Comparison of ENCODE assay signal across 15 cellular contexts in the genomic region with DNA sequence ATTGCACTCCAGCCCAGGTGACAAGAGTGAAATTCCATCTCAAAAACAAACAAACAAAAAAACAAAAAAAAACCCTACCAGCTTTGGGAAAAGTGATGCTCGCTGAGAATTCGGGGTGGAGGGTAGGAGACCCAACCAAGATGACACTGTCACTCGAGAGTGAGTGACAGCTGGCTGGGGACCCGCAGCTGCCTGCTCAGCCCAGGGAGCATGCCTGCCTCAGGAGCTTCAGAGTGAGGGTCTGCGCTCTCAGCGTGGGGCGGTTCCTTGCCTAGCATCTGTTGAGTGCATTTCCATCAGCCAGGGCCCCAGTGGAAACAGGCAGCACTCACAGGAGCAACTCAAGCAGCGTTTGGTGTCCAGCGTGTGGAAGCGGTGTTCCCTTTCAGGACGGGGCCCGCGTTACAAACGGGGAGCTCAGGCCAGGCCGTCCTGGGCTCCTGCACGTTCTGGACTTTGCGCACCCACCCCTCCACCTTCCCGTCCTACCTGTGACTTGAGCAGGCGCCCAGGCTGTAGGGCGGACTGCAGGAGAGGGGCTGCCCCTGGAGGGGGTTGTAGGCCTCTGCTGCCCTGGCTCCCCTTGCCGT. TPM values are rescaled to one million over a fixed set of nuclear protein-coding genes. Genes with fewer than 3 reads are reported as not detected.
A peak's percentile ranks its signal among the peaks of the same experiment; 100 is the strongest.
DNase-seq lines count a peak whose midpoint lies in the region; ATAC-seq, FAIRE-seq and TF ChIP-seq lines count a peak whose summit lies in the region.
"Had no signal": no experiment of that assay in that cellular context is flagged by ENCODE, and none has a peak within 500 bp of the region (broad histone marks: within the 10 kb centered on the region; RNA-seq: fewer than 3 reads in every experiment).

No MANE protein-coding gene starts in this region.

- peak overlapping the region in 1 of 2 experiments; percentile 97; a peak in 1 of 6 replicates for H3K27ac ChIP-seq in A549
- H3K27ac ChIP-seq in GM12878 (ENCODE audit: control insufficient read depth, insufficient read depth) = no peak overlapping the region
- H3K27ac ChIP-seq in neuronal stem cell (replicated peaks; ENCODE audit: low read length) = no peak overlapping the region
- H3K27ac ChIP-seq: HL-60 had no signal

- TF ChIP-seq RAD21 in A549 (conservative IDR thresholded peaks at IDR 0.05 in 1 of 2, IDR thresholded peaks at IDR 0.05 in 1 of 2) = no peak
- no peak for TF ChIP-seq RAD21 in GM12878 (IDR thresholded peaks at IDR 0.05; ENCODE audit: insufficient read depth, low read depth, low read length)

- 92% methylated on average over 21 of the region's 21 CpGs for WGBS in A549 (ENCODE audit: missing lambda C conversion rate)
- 82% methylated on average over 19 of the region's 21 CpGs for WGBS in GM12878 (ENCODE audit: insufficient coverage, insufficient replicate concordance, low lambda C conversion rate, missing lambda C conversion rate)
- no CpG with 5 or more reads among the region's 21 CpGs for WGBS in neuronal stem cell (ENCODE audit: extremely low coverage in 2 of 2, insufficient read length in 2 of 2, insufficient replicate concordance in 1 of 2), 2 donors

- RAD21 ChIA-PET in GM12878 (lab: Charles Lee; ENCODE audit: unreplicated experiment) = no interaction called here

- H4K8ac ChIP-seq in neuronal stem cell (ENCODE audit: low read depth, low read length) = peak overlapping the region; percentile 17

- H3K27me3 ChIP-seq in GM12878 (replicated peaks in 1 of 2; ENCODE audit: control insufficient read depth in 2 of 2, insufficient read depth in 2 of 2, low read length in 1 of 2) (no peaks in the 10 kb centered on the region), neuronal stem cell (ENCODE audit: control insufficient read depth in 3 of 3, insufficient read depth in 3 of 3, low read depth in 1 of 3, low read length in 3 of 3) (no peaks in the 10 kb centered on the region), Caco-2 (replicated peaks; ENCODE audit: control insufficient read depth, insufficient read depth, low read length) (no peaks in the 10 kb centered on the region)

- H3K4me2 ChIP-seq in A549 (no peak overlapping the region), GM12878 (ENCODE audit: control insufficient read depth, insufficient read depth) (no peak overlapping the region), neuronal stem cell (ENCODE audit: insufficient read depth, low read length, poor library complexity, severe bottlenecking) (no peak overlapping the region)
- H3K4me2 ChIP-seq: GM23338 had no signal

- no peaks in the 10 kb centered on the region for H4K20me1 ChIP-seq in GM12878 (ENCODE audit: control insufficient read depth, insufficient read depth)

- H3K4ac ChIP-seq in neuronal stem cell (ENCODE audit: low read length) = no peak overlapping the region

- H2BK5ac ChIP-seq in neuronal stem cell (ENCODE audit: low read length) = peak overlapping the region; percentile 66

- H3K4me3 ChIP-seq in A549 (no peak overlapping the region), GM12878 (no peak overlapping the region), neuronal stem cell (ENCODE audit: low read length in 2 of 2) (no peak overlapping the region), Caco-2 (ENCODE audit: low read depth, low read length) (no peak overlapping the region)
- H3K4me3 ChIP-seq: GM23338 had no signal

- no peak overlapping the region for H2BK15ac ChIP-seq in neuronal stem cell (ENCODE audit: low read length)

- peaks cover 33% of the 10 kb centered on the region for H3K4me1 Mint-ChIP-seq in CD14-positive monocyte
- H3K4me1 Mint-ChIP-seq in Caco-2 (ENCODE audit: low read depth, unreplicated experiment) = peaks cover 20% of the 10 kb centered on the region

- H3K4me3 Mint-ChIP-seq in CD14-positive monocyte (no peak overlapping the region), Caco-2 (ENCODE audit: unreplicated experiment) (no peak overlapping the region)
- H3K4me3 Mint-ChIP-seq: B cell, GM23338 had no signal

- H2AK5ac ChIP-seq in neuronal stem cell (ENCODE audit: low read depth, low read length) = peak overlapping the region; percentile 81

- TF ChIP-seq EP300 in A549 (IDR thresholded peaks at IDR 0.05) (no peak), GM12878 (IDR thresholded peaks at IDR 0.05; ENCODE audit: borderline replicate concordance in 1 of 2, control insufficient read depth in 1 of 2, low read depth in 2 of 2, low read length in 2 of 2) (no peak)

- TF ChIP-seq CTCF in A549 (IDR thresholded peaks at IDR 0.05) = no peak
- TF ChIP-seq CTCF in CD14-positive monocyte (IDR thresholded peaks at IDR 0.05) = no peak
- no peak for TF ChIP-seq CTCF in GM12878 (IDR thresholded peaks at IDR 0.05 in 2 of 3, conservative IDR thresholded peaks at IDR 0.05 in 1 of 3; ENCODE audit: control insufficient read depth in 2 of 3, extremely low read depth in 1 of 3, insufficient read depth in 1 of 3, low read depth in 3 of 3, low read length in 3 of 3)
- no peak for TF ChIP-seq CTCF in Caco-2 (IDR thresholded peaks at IDR 0.05; ENCODE audit: insufficient read depth in 1 of 2, low read depth in 1 of 2, low read length in 1 of 2, severe bottlenecking in 1 of 2, unreplicated experiment in 1 of 2)

- H3K79me2 ChIP-seq in GM12878 (ENCODE audit: control insufficient read depth, insufficient read depth, low read length) = peaks cover under 1% of the 10 kb centered on the region

- H2BK12ac ChIP-seq in neuronal stem cell (ENCODE audit: low read length) = peak overlapping the region; percentile 90

- H3K9me3 Mint-ChIP-seq in CD14-positive monocyte (peaks cover 5 to 16% (median 9%) of the 10 kb centered on the region in 7 donors), Caco-2 (ENCODE audit: unreplicated experiment) (no peaks in the 10 kb centered on the region)
- H3K9me3 Mint-ChIP-seq: GM23338 had no signal

- CTCF ChIA-PET in A549 (lab: Yijun Ruan, JAX) = interaction anchor here (0.9 kb wide), 1 partner anchor 205 kb away, joined by 3 read pairs; no protein-coding TSS in a partner anchor
- CTCF ChIA-PET in GM12878 (lab: Yijun Ruan, JAX) = interaction anchor here (1.1 kb wide), 1 partner anchor 12 kb away, joined by 6 read pairs; no protein-coding TSS in a partner anchor
- CTCF ChIA-PET in Caco-2 (lab: Charles Lee) = no interaction called here

- no peak for DNase-seq in A549 (ENCODE audit: low read depth in 1 of 2, low spot score in 1 of 2)
- DNase-seq in CD14-positive monocyte (ENCODE audit: low spot score) = peak; percentile 33
- DNase-seq in GM12878 (ENCODE audit: low read depth, low spot score) = no peak
- DNase-seq in neuronal stem cell (ENCODE audit: low spot score) = no peak
- no peak for DNase-seq in Caco-2
- no peak for DNase-seq in COLO668 (lab: John Stamatoyannopoulos, UW; ENCODE audit: unreplicated experiment)
- DNase-seq: DMS79, HCEC 1CT, Kasumi-1, KBM-7 had no signal

- 0 out of 2 replicates have a peak, but pooled peaks have one; percentile 7 for TF ChIP-seq POLR2A in A549 (IDR thresholded peaks at IDR 0.05; ENCODE audit: low read length)
- peak; percentile 27; the same call in 1 of the 2 replicates for TF ChIP-seq POLR2A in GM12878 (IDR thresholded peaks at IDR 0.05; ENCODE audit: low read depth, low read length)

- in situ Hi-C loops in GM12878 (cut with MboI) = no loop called here

- SMC1A ChIA-PET in GM12878 (lab: Charles Lee; ENCODE audit: uncharacterized antibody, unreplicated experiment) = no interaction called here

- H3K9me3 ChIP-seq in A549 (no peaks in the 10 kb centered on the region), GM12878 (replicated peaks; ENCODE audit: control insufficient read depth, insufficient read depth, low read length) (peaks cover 2% of the 10 kb centered on the region; the same call in 1 of the 3 replicates), neuronal stem cell (replicated peaks in 1 of 2; ENCODE audit: control insufficient read depth in 2 of 2, insufficient read depth in 1 of 2, low read depth in 1 of 2, low read length in 2 of 2) (peaks cover 0 to 2% of the 10 kb centered on the region in 2 donors), Caco-2 (no peaks in the 10 kb centered on the region)

- peak overlapping the region; percentile 38 for H3K14ac ChIP-seq in neuronal stem cell (ENCODE audit: low read length)

- H3K18ac ChIP-seq in neuronal stem cell (ENCODE audit: low read length) = peak overlapping the region; percentile 85

- peaks cover 43% of the 10 kb centered on the region for H3K4me1 ChIP-seq in A549
- peaks cover under 1% of the 10 kb centered on the region for H3K4me1 ChIP-seq in GM12878 (ENCODE audit: control insufficient read depth, insufficient read depth, low read length)
- H3K4me1 ChIP-seq in neuronal stem cell (ENCODE audit: control insufficient read depth in 2 of 2, insufficient read depth in 1 of 2, low read depth in 1 of 2, low read length in 2 of 2) = peaks cover 18 to 25% of the 10 kb centered on the region in 2 donors
- H3K4me1 ChIP-seq in Caco-2 = peaks cover 25% of the 10 kb centered on the region

- H3K23ac ChIP-seq in neuronal stem cell (ENCODE audit: low read depth, low read length, poor library complexity) = peak overlapping the region; percentile 98

- no peak overlapping the region for H3K9ac ChIP-seq in GM12878 (ENCODE audit: control insufficient read depth, insufficient read depth, low read length)
- H3K9ac ChIP-seq in neuronal stem cell (ENCODE audit: low read depth, low read length, poor library complexity) = no peak overlapping the region

- BruUV-seq in GM12878 (replicated peaks; lab: Mats Ljungman, UMichigan) = no TSS peak
- BruUV-seq in Caco-2 (replicated peaks; lab: Mats Ljungman, UMichigan) = no TSS peak

- peaks cover 4% of the 10 kb centered on the region for H3K79me1 ChIP-seq in neuronal stem cell (ENCODE audit: low read depth, low read length)

- H2BK120ac ChIP-seq in neuronal stem cell (ENCODE audit: low read depth, low read length) = no peak overlapping the region

- H3K27me3 Mint-ChIP-seq in CD14-positive monocyte (ENCODE audit: low read depth in 3 of 3) = peaks cover 2 to 5% (median 5%) of the 10 kb centered on the region in 3 donors
- H3K27me3 Mint-ChIP-seq in Caco-2 (ENCODE audit: insufficient read depth, unreplicated experiment) = no peaks in the 10 kb centered on the region

- ATAC-seq in A549 = no peak
- ATAC-seq in GM12878 = no peak
- ATAC-seq in GM19395 (IDR thresholded peaks at IDR 0.05; ENCODE audit: unreplicated experiment) = no peak
- ATAC-seq: GM23338 had no signal

- no peak for FAIRE-seq in A549 (lab: Jason Lieb, UNC)
- FAIRE-seq in GM12878 (lab: Jason Lieb, UNC) = no peak
- FAIRE-seq: GM12891 had no signal

- H2AFZ ChIP-seq in GM12878 (ENCODE audit: control insufficient read depth, low read depth, low read length) (no peak overlapping the region), neuronal stem cell (ENCODE audit: low read length) (no peak overlapping the region)
- H2AFZ ChIP-seq: GM23338 had no signal

- H3K27ac Mint-ChIP-seq in CD14-positive monocyte (peak overlapping the region in 1 of 7 donors; percentile 63), Caco-2 (ENCODE audit: unreplicated experiment) (no peak overlapping the region)
- H3K27ac Mint-ChIP-seq: B cell had no signal

- H4K91ac ChIP-seq in neuronal stem cell (ENCODE audit: low read depth, low read length, poor library complexity) = no peak overlapping the region

- POLR2A ChIA-PET in A549 (lab: Yijun Ruan, JAX) = no interaction called here
- POLR2A ChIA-PET in GM12878 (lab: Charles Lee) = no interaction called here
- POLR2A ChIA-PET in Caco-2 (lab: Charles Lee) = no interaction called here

- intact Hi-C loops in CD14-positive monocyte (cut with micrococcal nuclease) (no loop called here), GM12878 (cut with micrococcal nuclease; ENCODE audit: unreplicated experiment) (no loop called here), Caco-2 (cut with micrococcal nuclease; ENCODE audit: unreplicated experiment) (no loop called here)

- H3K36me3 ChIP-seq in GM12878 (ENCODE audit: control insufficient read depth in 2 of 2, insufficient read depth in 2 of 2, low read length in 1 of 2) (peaks cover 2 to 5% of the 10 kb centered on the region in 2 experiments; a peak in 2 of 4 replicates), neuronal stem cell (replicated peaks in 1 of 2; ENCODE audit: control insufficient read depth in 2 of 2, insufficient read depth in 2 of 2, low read length in 2 of 2) (peaks cover 16 to 23% of the 10 kb centered on the region in 2 donors), Caco-2 (ENCODE audit: control insufficient read depth, insufficient read depth, low read length) (peaks cover 2% of the 10 kb centered on the region)

- H3K36me3 Mint-ChIP-seq in CD14-positive monocyte (peaks cover 29% of the 10 kb centered on the region in 2 donors), Caco-2 (ENCODE audit: insufficient read depth, unreplicated experiment) (peaks cover 78% of the 10 kb centered on the region)

RNA-seq across cellular contexts. Expression of a gene that starts 5.9 kb away (rescaled TPM):
- polyA plus RNA-seq in A549 (2011; rRNA removed) (42.9 and 51.5 TPM in 2 replicates), A549 (2017; fragmentation: RNase III; extraction: RNeasy Plus Mini Kit Qiagen cat#74134 plus additional on column Dnase treatment) (94.1 to 102 TPM (median 101 TPM) in 3 replicates), CD14-positive monocyte (100 to 1,000 TPM; 115 to 120 TPM), GM12878 (2011; rRNA removed) (43.3 and 45.6 TPM in 2 replicates), GM12878 (2014; fragmentation: Illumina TruSeq; extraction: Trizol) (30.1 and 53.5 TPM in 2 replicates), GM12878 (2014; fragmentation: Nextera tagmentation; extraction: Ambion mirVana) (10 to 100 TPM; 12.5 to 20.2 TPM), GM12878 (2014; rRNA removed) (51.8 and 68.2 TPM in 2 replicates), GM12878 (2016; fragmentation: Nextera tagmentation; extraction: Ambion mirVana) (10 to 100 TPM; 82.3 to 82.7 TPM)
- 90.6 and 103 TPM in 2 replicates for polyA plus RNA-seq in A549 (2012; cell fraction: cytosol; rRNA removed)
- 29.1 and 41.0 TPM in 2 replicates for polyA plus RNA-seq in A549 (2012; cell fraction: nucleus; rRNA removed)
- 16.5 and 23.7 TPM in 2 replicates for polyA minus RNA-seq in A549 (2011; rRNA and poly(A)+ RNA removed)
- 9.7 and 10.0 TPM in 2 replicates for total RNA-seq in GM12878 (2013; cell fraction: nucleolus; rRNA removed)
- total RNA-seq in GM12878 (2014; rRNA removed) (18.6 and 25.9 TPM in 2 replicates), GM12878 (2014; rRNA removed; fragmentation: Illumina TruSeq; extraction: Trizol) (20.4 and 20.6 TPM in 2 replicates), GM12878 (2021) (38.3 and 39.5 TPM in 2 replicates), Caco-2 (2022) (49.9 and 50.0 TPM in 2 replicates)
- 42.8 TPM for polyA plus RNA-seq in GM12878 (2011; ENCODE audit: low read depth)
- 75.9 and 87.5 TPM in 2 replicates for polyA plus RNA-seq in GM12878 (2011; cell fraction: cytosol; rRNA removed)
- 33.9 and 42.2 TPM in 2 replicates for polyA plus RNA-seq in GM12878 (2011; cell fraction: nucleus; rRNA removed)
- 56.7 and 57.9 TPM in 2 replicates for polyA plus RNA-seq in GM12878 (2012)
- 31.5 and 36.7 TPM in 2 replicates for polyA minus RNA-seq in GM12878 (2011; rRNA and poly(A)+ RNA removed)
- 7.4 and 11.2 TPM in 2 replicates for polyA minus RNA-seq in GM12878 (2011; cell fraction: cytosol; rRNA and poly(A)+ RNA removed)
- 9.4 and 9.8 TPM in 2 replicates for polyA minus RNA-seq in GM12878 (2011; cell fraction: nucleus; rRNA and poly(A)+ RNA removed)
- polyA plus RNA-seq in neuronal stem cell (2013, experiment 1 of 2) = 86.0 TPM
- 88.8 TPM for polyA plus RNA-seq in neuronal stem cell (2013, experiment 2 of 2)

RNA-seq across cellular contexts. Expression of a gene that starts 19.2 kb away (rescaled TPM):
- 15.4 and 16.8 TPM in 2 replicates for polyA plus RNA-seq in A549 (2011; rRNA removed)
- polyA plus RNA-seq in A549 (2012; cell fraction: cytosol; rRNA removed) = 21.1 and 22.1 TPM in 2 replicates
- polyA plus RNA-seq in A549 (2012; cell fraction: nucleus; rRNA removed) = 36.0 and 38.9 TPM in 2 replicates
- polyA plus RNA-seq in A549 (2017; fragmentation: RNase III; extraction: RNeasy Plus Mini Kit Qiagen cat#74134 plus additional on column Dnase treatment) = 26.3 to 29.5 TPM (median 28.2 TPM) in 3 replicates
- polyA minus RNA-seq in A549 (2011; rRNA and poly(A)+ RNA removed) = 14.5 and 16.5 TPM in 2 replicates
- 1 to 10 TPM; 2.7 to 4.6 TPM for polyA plus RNA-seq in CD14-positive monocyte
- 118 and 141 TPM in 2 replicates for total RNA-seq in GM12878 (2013; cell fraction: nucleolus; rRNA removed)
- total RNA-seq in GM12878 (2014; rRNA removed) = 32.5 and 40.9 TPM in 2 replicates
- 22.3 and 23.8 TPM in 2 replicates for total RNA-seq in GM12878 (2014; rRNA removed; fragmentation: Illumina TruSeq; extraction: Trizol)
- total RNA-seq in GM12878 (2021) = 58.7 and 65.3 TPM in 2 replicates
- 12.8 TPM for polyA plus RNA-seq in GM12878 (2011; ENCODE audit: low read depth)
- 21.8 and 26.0 TPM in 2 replicates for polyA plus RNA-seq in GM12878 (2011; rRNA removed)
- polyA plus RNA-seq in GM12878 (2011; cell fraction: cytosol; rRNA removed) = 24.5 and 28.0 TPM in 2 replicates
- 94.1 and 106 TPM in 2 replicates for polyA plus RNA-seq in GM12878 (2011; cell fraction: nucleus; rRNA removed)
- polyA plus RNA-seq in GM12878 (2012) = 24.5 and 28.7 TPM in 2 replicates
- polyA plus RNA-seq in GM12878 (2014; fragmentation: Illumina TruSeq; extraction: Trizol) = 27.4 and 48.9 TPM in 2 replicates
- 1 to 10 TPM in 1 of 2 experiments, under 1 TPM in 1; 0.34 to 4.3 TPM for polyA plus RNA-seq in GM12878 (2014; fragmentation: Nextera tagmentation; extraction: Ambion mirVana)
- 29.3 and 33.8 TPM in 2 replicates for polyA plus RNA-seq in GM12878 (2014; rRNA removed)
- polyA plus RNA-seq in GM12878 (2016; fragmentation: Nextera tagmentation; extraction: Ambion mirVana) = 10 to 100 TPM; 56.1 to 70.8 TPM
- polyA minus RNA-seq in GM12878 (2011; rRNA and poly(A)+ RNA removed) = 18.4 and 26.8 TPM in 2 replicates
- 8.8 and 11.2 TPM in 2 replicates for polyA minus RNA-seq in GM12878 (2011; cell fraction: cytosol; rRNA and poly(A)+ RNA removed)
- polyA minus RNA-seq in GM12878 (2011; cell fraction: nucleus; rRNA and poly(A)+ RNA removed) = 38.6 and 59.0 TPM in 2 replicates
- 18.5 TPM for polyA plus RNA-seq in neuronal stem cell (2013, experiment 1 of 2)
- 19.3 TPM for polyA plus RNA-seq in neuronal stem cell (2013, experiment 2 of 2)
- total RNA-seq in Caco-2 (2022) = 51.6 and 52.8 TPM in 2 replicates

RNA-seq across cellular contexts. Expression of a gene that starts 51.2 kb away (rescaled TPM):
- 252 and 292 TPM in 2 replicates for polyA plus RNA-seq in A549 (2011; rRNA removed)
- polyA plus RNA-seq in A549 (2012; cell fraction: cytosol; rRNA removed) = 331 and 370 TPM in 2 replicates
- 322 and 326 TPM in 2 replicates for polyA plus RNA-seq in A549 (2012; cell fraction: nucleus; rRNA removed)
- 189 to 220 TPM (median 214 TPM) in 3 replicates for polyA plus RNA-seq in A549 (2017; fragmentation: RNase III; extraction: RNeasy Plus Mini Kit Qiagen cat#74134 plus additional on column Dnase treatment)
- 336 and 363 TPM in 2 replicates for polyA minus RNA-seq in A549 (2011; rRNA and poly(A)+ RNA removed)
- polyA plus RNA-seq in CD14-positive monocyte = 100 to 1,000 TPM; 210 to 214 TPM
- total RNA-seq in GM12878 (2013; cell fraction: nucleolus; rRNA removed) = 96.3 and 106 TPM in 2 replicates
- 45.0 and 59.7 TPM in 2 replicates for total RNA-seq in GM12878 (2014; rRNA removed)
- 41.3 and 45.8 TPM in 2 replicates for total RNA-seq in GM12878 (2014; rRNA removed; fragmentation: Illumina TruSeq; extraction: Trizol)
- total RNA-seq in GM12878 (2021) = 107 and 111 TPM in 2 replicates
- polyA plus RNA-seq in GM12878 (2011; ENCODE audit: low read depth) = 45.1 TPM
- polyA plus RNA-seq in GM12878 (2011; rRNA removed) = 103 and 141 TPM in 2 replicates
- polyA plus RNA-seq in GM12878 (2011; cell fraction: cytosol; rRNA removed) = 143 and 158 TPM in 2 replicates
- polyA plus RNA-seq in GM12878 (2011; cell fraction: nucleus; rRNA removed) = 133 and 137 TPM in 2 replicates
- polyA plus RNA-seq in GM12878 (2012) = 65.0 and 92.7 TPM in 2 replicates
- polyA plus RNA-seq in GM12878 (2014; fragmentation: Illumina TruSeq; extraction: Trizol) = 24.3 and 53.1 TPM in 2 replicates
- 10 to 100 TPM in 1 of 2 experiments, 1 to 10 TPM in 1; 3.7 to 11.4 TPM for polyA plus RNA-seq in GM12878 (2014; fragmentation: Nextera tagmentation; extraction: Ambion mirVana)
- polyA plus RNA-seq in GM12878 (2014; rRNA removed) = 66.9 and 83.4 TPM in 2 replicates
- polyA plus RNA-seq in GM12878 (2016; fragmentation: Nextera tagmentation; extraction: Ambion mirVana) = 10 to 100 TPM; 82.1 to 96.8 TPM
- 159 and 187 TPM in 2 replicates for polyA minus RNA-seq in GM12878 (2011; rRNA and poly(A)+ RNA removed)
- polyA minus RNA-seq in GM12878 (2011; cell fraction: cytosol; rRNA and poly(A)+ RNA removed) = 38.8 and 43.0 TPM in 2 replicates
- polyA minus RNA-seq in GM12878 (2011; cell fraction: nucleus; rRNA and poly(A)+ RNA removed) = 19.3 and 36.7 TPM in 2 replicates
- 29.4 TPM for polyA plus RNA-seq in neuronal stem cell (2013, experiment 1 of 2)
- polyA plus RNA-seq in neuronal stem cell (2013, experiment 2 of 2) = 26.2 TPM
- 275 and 276 TPM in 2 replicates for total RNA-seq in Caco-2 (2022)
